ENCODE assay signal across 12 cellular contexts in genomic region chr7:771241-772004, GRCh38. TPM values are rescaled to one million over a fixed set of nuclear protein-coding genes. Genes with fewer than 3 reads are reported as not detected.
DNase-seq lines count a peak whose midpoint lies in the region; ATAC-seq and TF ChIP-seq lines count a peak whose summit lies in the region.
"Had no signal": no experiment of that assay in that cellular context is flagged by ENCODE, and none has a peak within 500 bp of the region (broad histone marks: within the 10 kb centered on the region; RNA-seq: fewer than 3 reads in every experiment).

No MANE protein-coding gene starts in this region.

- H3K27ac ChIP-seq in AG04450 (ENCODE audit: low read depth, low read length) (peak overlapping the region; percentile 2), body of pancreas (peak overlapping the region; percentile 81 to 92 (median 90)), right atrium auricular region (peak overlapping the region; percentile 73 to 84), parathyroid adenoma (peak overlapping the region; percentile 29), SJCRH30 (no peak overlapping the region)

- POLR2A ChIA-PET in AG04450 (lab: Yijun Ruan, JAX) = no interaction called here

- H3K4me1 ChIP-seq in body of pancreas (peaks cover 29% of the 10 kb centered on the region), right atrium auricular region (peaks cover 0 to 29% of the 10 kb centered on the region in 2 donors), parathyroid adenoma (peaks cover 8% of the 10 kb centered on the region), SJCRH30 (no peaks in the 10 kb centered on the region)

- no peak overlapping the region for H3K9ac ChIP-seq in parathyroid adenoma

- intact Hi-C loops in body of pancreas (cut with DNase I) = no loop called here

- peak; percentile 90 for ATAC-seq in body of pancreas
- no peak for ATAC-seq in GM21619 (IDR thresholded peaks at IDR 0.05; ENCODE audit: unreplicated experiment)
- ATAC-seq: effector memory CD8-positive, alpha-beta T cell had no signal

- CTCF ChIA-PET in AG04450 (lab: Charles Lee) = interaction anchor here (1.4 kb wide), 1 partner anchor 450 kb away, joined by 5 read pairs; no protein-coding TSS in a partner anchor

- H2AFZ ChIP-seq in parathyroid adenoma = peak overlapping the region; percentile 4

- H3K4me3 ChIP-seq in AG04450 (ENCODE audit: low read depth, low read length) (no peak overlapping the region), body of pancreas (no peak overlapping the region), right atrium auricular region (no peak overlapping the region), parathyroid adenoma (ENCODE audit: low read depth, low read length) (no peak overlapping the region), SJCRH30 (no peak overlapping the region)

- no peak for TF ChIP-seq CTCF in AG04450 (IDR thresholded peaks at IDR 0.05; ENCODE audit: low read depth, low read length)
- no peak for TF ChIP-seq CTCF in body of pancreas (IDR thresholded peaks at IDR 0.05)
- TF ChIP-seq CTCF in right atrium auricular region (IDR thresholded peaks at IDR 0.05) = peak in 1 of 2 donors; percentile 9
- TF ChIP-seq CTCF in parathyroid adenoma (IDR thresholded peaks at IDR 0.05) = no peak

- 15 to 18% methylated on average over 16 to 24 of the region's 24 CpGs for WGBS in body of pancreas, 2 donors

- H3K9me3 ChIP-seq in AG04450 (ENCODE audit: control insufficient read depth, insufficient read depth, low read length) (no peaks in the 10 kb centered on the region; the same call in 1 of the 2 replicates), body of pancreas (no peaks in the 10 kb centered on the region), right atrium auricular region (no peaks in the 10 kb centered on the region), parathyroid adenoma (ENCODE audit: control insufficient read depth, low read length) (no peaks in the 10 kb centered on the region), SJCRH30 (replicated peaks) (no peaks in the 10 kb centered on the region)

- peak in 2 of 3 donors; percentile 34 to 36 for TF ChIP-seq POLR2A in body of pancreas (IDR thresholded peaks at IDR 0.05)

- H3K36me3 ChIP-seq in body of pancreas (replicated peaks in 1 of 2; ENCODE audit: insufficient read depth in 1 of 2, low read depth in 2 of 2) = peaks cover 0 to 2% of the 10 kb centered on the region in 2 donors
- peaks cover 15% of the 10 kb centered on the region for H3K36me3 ChIP-seq in right atrium auricular region
- H3K36me3 ChIP-seq in parathyroid adenoma (ENCODE audit: control insufficient read depth, insufficient read depth, low read length) = no peaks in the 10 kb centered on the region
- H3K36me3 ChIP-seq in SJCRH30 = no peaks in the 10 kb centered on the region; the same call in 1 of the 2 replicates

- no peaks in the 10 kb centered on the region for H3K27me3 ChIP-seq in AG04450 (ENCODE audit: control insufficient read depth, insufficient read depth, low read length)
- H3K27me3 ChIP-seq in body of pancreas = no peaks in the 10 kb centered on the region
- no peaks in the 10 kb centered on the region for H3K27me3 ChIP-seq in right atrium auricular region
- H3K27me3 ChIP-seq in parathyroid adenoma (ENCODE audit: control insufficient read depth, insufficient read depth, low read length) = no peaks in the 10 kb centered on the region
- no peaks in the 10 kb centered on the region for H3K27me3 ChIP-seq in SJCRH30

- H3K79me2 ChIP-seq in parathyroid adenoma = no peaks in the 10 kb centered on the region

- H3K4me2 ChIP-seq in parathyroid adenoma (ENCODE audit: low read length) = peak overlapping the region; percentile 27

- DNase-seq in AG04450 (ENCODE audit: low read depth, low spot score) (no peak), body of pancreas (peak; percentile 88 to 95 (median 94)), right atrium auricular region (ENCODE audit: low spot score) (peak; percentile 85), SW 1271 (lab: John Stamatoyannopoulos, UW) (no peak), SJCRH30 (no peak), midbrain (lab: John Stamatoyannopoulos, UW) (no peak)
- DNase-seq: activated B cell treated with CpG ODN at 0.5 μM for 24 hours; activated gamma-delta T cell treated with Interleukin-2 at 50 U/mL for 16 hours; effector memory CD8-positive, alpha-beta T cell; NCI-H2029 treated with DMSO at 0.1 percent for 48 hours had no signal

RNA-seq across cellular contexts. Expression of gene PRKAR1B, which starts 44.3 kb away (rescaled TPM):
- polyA plus RNA-seq in AG04450 (2011; rRNA removed) = 16.1 and 17.8 TPM in 2 replicates
- polyA minus RNA-seq in AG04450 (2011; rRNA and poly(A)+ RNA removed) = 19.2 and 24.0 TPM in 2 replicates
- 1 to 10 TPM; 2.0 to 3.4 TPM for total RNA-seq in body of pancreas
- 10 to 100 TPM; 15.1 to 15.9 TPM for total RNA-seq in right atrium auricular region
- total RNA-seq in SJCRH30 (2014; rRNA removed; shearing (Covaris generic)) = 6.9 and 9.0 TPM in 2 replicates

RNA-seq across cellular contexts. Expression of gene DNAAF5, which starts 44.9 kb away (rescaled TPM):
- polyA plus RNA-seq in AG04450 (2011; rRNA removed) = 12.6 and 16.9 TPM in 2 replicates
- 23.0 and 24.0 TPM in 2 replicates for polyA minus RNA-seq in AG04450 (2011; rRNA and poly(A)+ RNA removed)
- total RNA-seq in body of pancreas = 10 to 100 TPM; 17.9 to 46.5 TPM
- 10 to 100 TPM; 19.0 to 35.5 TPM for total RNA-seq in right atrium auricular region
- 18.4 and 19.4 TPM in 2 replicates for total RNA-seq in SJCRH30 (2014; rRNA removed; shearing (Covaris generic))

Comparison
In these comparisons a context has a peak if more than half of its experiments do, and no peak if none do; other contexts are left out.
1. DNase-seq: peak in body of pancreas (4 of 4) and right atrium auricular region (single experiment); none in AG04450 (single experiment), SW 1271 (0 of 2), SJCRH30 (0 of 2) and midbrain (single experiment).